14 cellular contexts compared by ENCODE assay signal in genomic region chr4:78627046-78627965, GRCh38.
DNase-seq lines count a peak whose midpoint lies in the region; ATAC-seq and TF ChIP-seq lines count a peak whose summit lies in the region.
"Had no signal": no experiment of that assay in that cellular context is flagged by ENCODE, and none has a peak within 500 bp of the region (broad histone marks: within the 10 kb centered on the region; RNA-seq: fewer than 3 reads in every experiment).

No MANE protein-coding gene starts in this region.

- H3K4me2 ChIP-seq in GM23338, result no peak overlapping the region

- H3K9me3 ChIP-seq in WERI-Rb-1 (ENCODE audit: severe bottlenecking), result no peaks in the 10 kb centered on the region
- H3K9me3 ChIP-seq: transverse colon had no signal

- H3K4me1 Mint-ChIP-seq in GM23338, result peaks cover 7% of the 10 kb centered on the region; the same call in 1 of the 3 replicates
- H3K4me1 Mint-ChIP-seq: central memory CD8-positive, alpha-beta T cell had no signal

- 0 out of 2 replicates have a peak, but pooled peaks cover under 1% of the 10 kb centered on the region for H3K9me2 ChIP-seq in GM23338 (ENCODE audit: insufficient read depth)

- H3K4me1 ChIP-seq in ACC112 (ENCODE audit: control insufficient read depth, insufficient read depth, low read length, unreplicated experiment) (peaks cover 5% of the 10 kb centered on the region), GM23338 (ENCODE audit: insufficient read depth) (no peaks in the 10 kb centered on the region)

- H3K79me2 ChIP-seq in ACC112 (ENCODE audit: control insufficient read depth, insufficient read depth, low read length, unreplicated experiment), result no peaks in the 10 kb centered on the region
- H3K79me2 ChIP-seq in GM23338 (replicated peaks; ENCODE audit: insufficient read depth), result no peaks in the 10 kb centered on the region

- no peak overlapping the region for H3K27ac ChIP-seq in ACC112 (ENCODE audit: low read depth, low read length)
- H3K27ac ChIP-seq in GM23338 (ENCODE audit: low read depth), result no peak overlapping the region
- no peak overlapping the region for H3K27ac ChIP-seq in WERI-Rb-1
- H3K27ac ChIP-seq: transverse colon had no signal

- H3K4me3 Mint-ChIP-seq in GM23338, result no peak overlapping the region
- H3K4me3 Mint-ChIP-seq: central memory CD8-positive, alpha-beta T cell had no signal

- H3K27me3 Mint-ChIP-seq in GM23338 (ENCODE audit: insufficient read depth, low read depth, poor library complexity), result no peaks in the 10 kb centered on the region

- H3K36me3 Mint-ChIP-seq in GM23338 (ENCODE audit: low read depth), result no peaks in the 10 kb centered on the region
- H3K36me3 Mint-ChIP-seq: activated naive CD4-positive, alpha-beta T cell treated with anti-CD3 and anti-CD28 coated beads, Interleukin-2, amount 50 U/mL, for 72 hours had no signal

- DNase-seq in GM23338 (ENCODE audit: low spot score), result no peak
- peak; percentile 67 for DNase-seq in RPMI8226
- DNase-seq in kidney epithelial cell (ENCODE audit: low read depth), result peak; percentile 75
- no peak for DNase-seq in stimulated activated CD4-positive, alpha-beta T cell treated with anti-CD3 and anti-CD28 coated beads, Interleukin-1b, Interleukin-23, amount 100 ng/mL, for 48 hours
- DNase-seq in hippocampal formation (lab: John Stamatoyannopoulos, UW), result no peak
- DNase-seq in WERI-Rb-1, result no peak
- DNase-seq: NCI-H1092, NCI-H524, SHP77 treated with DMSO at 0.1 percent for 48 hours, transverse colon had no signal

- ATAC-seq in GM23338 (no peak), HG03139 (IDR thresholded peaks at IDR 0.05; ENCODE audit: unreplicated experiment) (no peak)

- peak overlapping the region; percentile 29; the same call in 1 of the 2 replicates for H3K4me3 ChIP-seq in ACC112 (ENCODE audit: low read depth, low read length)
- H3K4me3 ChIP-seq in GM23338, result no peak overlapping the region
- no peak overlapping the region for H3K4me3 ChIP-seq in kidney epithelial cell (ENCODE audit: low read depth, low read length)
- no peak overlapping the region for H3K4me3 ChIP-seq in WERI-Rb-1 (ENCODE audit: low read depth, low read length)
- H3K4me3 ChIP-seq: transverse colon had no signal

- 0 out of 2 replicates have a peak overlapping the region, but pooled peaks have one; percentile 51 for H3K27ac Mint-ChIP-seq in GM23338
- H3K27ac Mint-ChIP-seq: activated naive CD4-positive, alpha-beta T cell treated with anti-CD3 and anti-CD28 coated beads, Interleukin-2, amount 50 U/mL, for 72 hours had no signal

- no peak for TF ChIP-seq CTCF in GM23338 (conservative IDR thresholded peaks at IDR 0.05; ENCODE audit: low read depth in 2 of 2)
- TF ChIP-seq CTCF in kidney epithelial cell (IDR thresholded peaks at IDR 0.05; ENCODE audit: insufficient read depth, low read length, poor library complexity, severe bottlenecking), result no peak
- TF ChIP-seq CTCF in WERI-Rb-1 (IDR thresholded peaks at IDR 0.05; ENCODE audit: low read depth, low read length), result no peak

- H2AFZ ChIP-seq in ACC112 (ENCODE audit: low read length, unreplicated experiment), result peak overlapping the region; percentile 51
- H2AFZ ChIP-seq in GM23338, result no peak overlapping the region

- no peaks in the 10 kb centered on the region for H3K27me3 ChIP-seq in ACC112 (ENCODE audit: insufficient read depth, low read length)
- H3K27me3 ChIP-seq in GM23338 (ENCODE audit: insufficient read depth), result no peaks in the 10 kb centered on the region
- no peaks in the 10 kb centered on the region for H3K27me3 ChIP-seq in kidney epithelial cell (ENCODE audit: control insufficient read depth, insufficient read depth, low read length)
- no peaks in the 10 kb centered on the region for H3K27me3 ChIP-seq in WERI-Rb-1 (ENCODE audit: insufficient read depth, low read depth, severe bottlenecking)
- H3K27me3 ChIP-seq: transverse colon had no signal

- no peaks in the 10 kb centered on the region for H3K9me3 Mint-ChIP-seq in GM23338
- H3K9me3 Mint-ChIP-seq: central memory CD8-positive, alpha-beta T cell had no signal

- no peaks in the 10 kb centered on the region for H4K20me1 ChIP-seq in GM23338 (replicated peaks; ENCODE audit: insufficient read depth)

- no peaks in the 10 kb centered on the region for H3K36me3 ChIP-seq in ACC112 (ENCODE audit: insufficient read depth, low read length)
- H3K36me3 ChIP-seq in GM23338 (ENCODE audit: insufficient read depth), result no peaks in the 10 kb centered on the region
- H3K36me3 ChIP-seq in kidney epithelial cell (ENCODE audit: control insufficient read depth, insufficient read depth, low read length), result no peaks in the 10 kb centered on the region
- no peaks in the 10 kb centered on the region for H3K36me3 ChIP-seq in WERI-Rb-1
- H3K36me3 ChIP-seq: transverse colon had no signal

- no peaks in the 10 kb centered on the region for H3F3A ChIP-seq in GM23338 (replicated peaks; ENCODE audit: low read depth)

TF ChIP-seq in GM23338, 12 proteins besides CTCF, POLR2A, EP300 and RAD21 (continues in another document):
- TF ChIP-seq ZNF114 (CRISPR knock-in tag; IDR thresholded peaks at IDR 0.05) (no peak), JUNB (IDR thresholded peaks at IDR 0.05; ENCODE audit: unreplicated experiment) (no peak), ZNF462 (CRISPR knock-in tag; IDR thresholded peaks at IDR 0.05) (no peak), POLR2AphosphoS5 (IDR thresholded peaks at IDR 0.05; ENCODE audit: low read depth) (no peak), CREB1 (CRISPR knock-in tag; IDR thresholded peaks at IDR 0.05; ENCODE audit: low read depth) (no peak), NANOG (IDR thresholded peaks at IDR 0.05; ENCODE audit: borderline replicate concordance) (no peak), EZH2 (IDR thresholded peaks at IDR 0.05; ENCODE audit: low read depth, unreplicated experiment) (no peak)

Comparison
In these comparisons a context has a peak if more than half of its experiments do, and no peak if none do; other contexts are left out.
1. DNase-seq: peak in RPMI8226 (single experiment) and kidney epithelial cell (single experiment); none in GM23338 (single experiment), stimulated activated CD4-positive, alpha-beta T cell treated with anti-CD3 and anti-CD28 coated beads, Interleukin-1b, Interleukin-23, amount 100 ng/mL, for 48 hours (single experiment), hippocampal formation (0 of 2) and WERI-Rb-1 (single experiment).